ENCODE assay signal across 14 cellular contexts in genomic region chr3:111738238-111738637, GRCh38.
DNase-seq lines count a peak whose midpoint lies in the region; ATAC-seq, FAIRE-seq and TF ChIP-seq lines count a peak whose summit lies in the region.
"Had no signal": no experiment of that assay in that cellular context is flagged by ENCODE, and none has a peak within 500 bp of the region (broad histone marks: within the 10 kb centered on the region; RNA-seq: fewer than 3 reads in every experiment).

No MANE protein-coding gene starts in this region.

- H3K36me3 ChIP-seq in gastroesophageal sphincter = no peaks in the 10 kb centered on the region

- TF ChIP-seq CTCF in gastroesophageal sphincter (IDR thresholded peaks at IDR 0.05) = no peak

- TF ChIP-seq EP300 in gastroesophageal sphincter (IDR thresholded peaks at IDR 0.05) = no peak

- peaks cover 15 to 53% (median 26%) of the 10 kb centered on the region in 3 donors for H3K4me1 ChIP-seq in gastroesophageal sphincter

- H3K4me3 Mint-ChIP-seq in stimulated activated naive CD8-positive, alpha-beta T cell treated with anti-CD3 and anti-CD28 coated beads, Interleukin-15, amount 100 ng/mL, for 72 hours = no peak overlapping the region
- H3K4me3 Mint-ChIP-seq: naive thymus-derived CD4-positive, alpha-beta T cell had no signal

- no peaks in the 10 kb centered on the region for H3K27me3 ChIP-seq in gastroesophageal sphincter

- WGBS in gastroesophageal sphincter (ENCODE audit: low coverage in 1 of 2), 2 donors = 0 to 25% methylated on average over 1 of the region's 1 CpG

- H3K9me3 ChIP-seq in gastroesophageal sphincter = no peaks in the 10 kb centered on the region

- peaks cover 29% of the 10 kb centered on the region for H3K4me1 Mint-ChIP-seq in stimulated activated naive CD8-positive, alpha-beta T cell treated with anti-CD3 and anti-CD28 coated beads, Interleukin-15, amount 100 ng/mL, for 72 hours

- FAIRE-seq in GM12891 (lab: Jason Lieb, UNC) (peak; percentile 47), RCC 7860 (lab: Jason Lieb, UNC) (peak; percentile 7)
- FAIRE-seq: endometrium had no signal

- in situ Hi-C loops in G401 (cut with HindIII; ENCODE audit: low sequenced_read_pairs) = no loop called here

- H3K27me3 Mint-ChIP-seq in stimulated activated naive CD8-positive, alpha-beta T cell treated with anti-CD3 and anti-CD28 coated beads, Interleukin-15, amount 100 ng/mL, for 72 hours = no peaks in the 10 kb centered on the region
- H3K27me3 Mint-ChIP-seq: naive thymus-derived CD4-positive, alpha-beta T cell had no signal

- no peak for ATAC-seq in gastroesophageal sphincter
- ATAC-seq in stimulated activated naive CD8-positive, alpha-beta T cell treated with anti-CD3 and anti-CD28 coated beads, Interleukin-15, amount 100 ng/mL, for 72 hours = peak; percentile 75
- ATAC-seq: naive thymus-derived CD4-positive, alpha-beta T cell had no signal

- H3K4me3 ChIP-seq in gastroesophageal sphincter = no peak overlapping the region

- TF ChIP-seq POLR2A in GM12891 (IDR thresholded peaks at IDR 0.05; ENCODE audit: low read depth, low read length) = no peak
- TF ChIP-seq POLR2A in gastroesophageal sphincter (IDR thresholded peaks at IDR 0.05) = no peak

- peak overlapping the region in 1 of 2 donors; percentile 60 for H3K27ac Mint-ChIP-seq in stimulated activated naive CD8-positive, alpha-beta T cell treated with anti-CD3 and anti-CD28 coated beads, Interleukin-15, amount 100 ng/mL, for 72 hours
- H3K27ac Mint-ChIP-seq: naive thymus-derived CD4-positive, alpha-beta T cell had no signal

- no peak for DNase-seq in GM12891 (ENCODE audit: insufficient read length, low spot score)
- no peak for DNase-seq in RCC 7860 (ENCODE audit: low spot score)
- DNase-seq in stimulated activated naive CD8-positive, alpha-beta T cell treated with anti-CD3 and anti-CD28 coated beads, Interleukin-15, amount 100 ng/mL, for 72 hours = no peak
- DNase-seq in G401 (ENCODE audit: low spot score) = no peak
- no peak for DNase-seq in RKO (ENCODE audit: low spot score)
- DNase-seq in germinal center (ENCODE audit: low spot score) = no peak
- DNase-seq in GM03348 (ENCODE audit: low spot score) = no peak
- DNase-seq: amygdala; naive thymus-derived CD4-positive, alpha-beta T cell; NCI-H1436; NCI-H748 treated with DMSO at 0.1 percent for 48 hours; stimulated activated CD4-positive, alpha-beta T cell treated with anti-CD3 and anti-CD28 coated beads, Interleukin-1b, Interleukin-23, amount 100 ng/mL, for 48 hours had no signal

- H3K27ac ChIP-seq in gastroesophageal sphincter = peak overlapping the region; percentile 70 to 91 (median 76)

- no peaks in the 10 kb centered on the region for H3K9me3 Mint-ChIP-seq in stimulated activated naive CD8-positive, alpha-beta T cell treated with anti-CD3 and anti-CD28 coated beads, Interleukin-15, amount 100 ng/mL, for 72 hours

TF ChIP-seq in GM12891, 5 proteins besides CTCF, POLR2A, EP300 and RAD21:
- TF ChIP-seq SPI1 (IDR thresholded peaks at IDR 0.05; ENCODE audit: low read depth, low read length) = no peak
- TF ChIP-seq PAX5 (IDR thresholded peaks at IDR 0.05; ENCODE audit: insufficient read depth, low read length, severe bottlenecking) = no peak
- no peak for TF ChIP-seq TAF1 (IDR thresholded peaks at IDR 0.05; ENCODE audit: low read depth, low read length)
- TF ChIP-seq POLR2AphosphoS5 (IDR thresholded peaks at IDR 0.05; ENCODE audit: low read depth, low read length) = no peak
- TF ChIP-seq POU2F2 (IDR thresholded peaks at IDR 0.05; ENCODE audit: low read depth, low read length) = no peak
